ENCODE assay signal across 21 cellular contexts in genomic region chr7:106952175-106952657, GRCh38.
"Had no signal": no experiment of that assay in that cellular context is flagged by ENCODE, and none has a peak within 500 bp of the region (broad histone marks: within the 10 kb centered on the region; RNA-seq: fewer than 3 reads in every experiment).

No MANE protein-coding gene starts in this region.

- H3K9me3 Mint-ChIP-seq: activated CD4-positive, alpha-beta T cell treated with anti-CD3 and anti-CD28 coated beads, Interleukin-2, amount 10 ng/mL, durations not matched to agents 7 days and 5 days; natural killer cell treated with Interleukin-12 subunit alpha and Interleukin-12 subunit beta and Interleukin-15 and Interleukin-18, amount 100 ng/mL, for 72 hours had no signal

- H3K27ac ChIP-seq: body of pancreas, cardiac muscle cell, epithelial cell of prostate, upper lobe of right lung, VCaP had no signal

- H3K36me3 Mint-ChIP-seq: activated CD8-positive, alpha-beta memory T cell treated with anti-CD3 and anti-CD28 coated beads, Interleukin-2, amount 10 ng/mL, durations not matched to agents 7 days and 5 days; natural killer cell treated with Interleukin-12 subunit alpha and Interleukin-12 subunit beta and Interleukin-15 and Interleukin-18, amount 100 ng/mL, for 72 hours had no signal

- H3K4me1 ChIP-seq: body of pancreas, upper lobe of right lung had no signal

- H3K27ac Mint-ChIP-seq: activated CD4-positive, alpha-beta T cell treated with anti-CD3 and anti-CD28 coated beads, Interleukin-2, amount 10 ng/mL, durations not matched to agents 7 days and 5 days; activated CD8-positive, alpha-beta memory T cell treated with anti-CD3 and anti-CD28 coated beads, Interleukin-2, amount 10 ng/mL, durations not matched to agents 7 days and 5 days; activated CD8-positive, alpha-beta T cell treated with anti-CD3 and anti-CD28 coated beads for 36 hours; natural killer cell treated with Interleukin-12 subunit alpha and Interleukin-12 subunit beta and Interleukin-15 and Interleukin-18, amount 100 ng/mL, for 72 hours had no signal

- DNase-seq: activated CD4-positive, alpha-beta T cell treated with anti-CD3 and anti-CD28 coated beads, Interleukin-2, amount 10 ng/mL, durations not matched to agents 7 days and 5 days; activated CD4-positive, CD25-positive, alpha-beta regulatory T cell treated with anti-CD3 and anti-CD28 coated beads, Interleukin-2, amount 50 U/mL, for 72 hours; activated CD8-positive, alpha-beta memory T cell treated with anti-CD3 and anti-CD28 coated beads, Interleukin-2, amount 10 ng/mL, durations not matched to agents 7 days and 5 days; activated CD8-positive, alpha-beta T cell treated with anti-CD3 and anti-CD28 coated beads for 36 hours; activated gamma-delta T cell; activated naive CD4-positive, alpha-beta T cell treated with anti-CD3 and anti-CD28 coated beads, Interleukin-2, amount 50 U/mL, for 16 hours; activated T-cell treated with anti-CD3 and anti-CD28 coated beads for 4 hours; cortex of kidney; midbrain; occipital lobe; spleen; stimulated activated CD4-positive, alpha-beta T cell treated with anti-CD3 and anti-CD28 coated beads, Interleukin-4, amount 100 ng/mL, for 1 hour; stimulated activated naive CD4-positive, alpha-beta T cell treated with Interleukin-2 at 50 U/mL for 16 hours; upper lobe of right lung had no signal

- H3K9me3 ChIP-seq: body of pancreas, upper lobe of right lung had no signal

- ATAC-seq: activated CD8-positive, alpha-beta memory T cell treated with anti-CD3 and anti-CD28 coated beads, Interleukin-2, amount 10 ng/mL, durations not matched to agents 7 days and 5 days; activated CD8-positive, alpha-beta T cell treated with anti-CD3 and anti-CD28 coated beads for 36 hours; body of pancreas; natural killer cell treated with Interleukin-12 subunit alpha and Interleukin-12 subunit beta and Interleukin-15 and Interleukin-18, amount 100 ng/mL, for 72 hours had no signal

- H3K4me3 ChIP-seq: body of pancreas, cardiac muscle cell, heart right ventricle, lung, spleen, upper lobe of right lung had no signal

- H3K27me3 Mint-ChIP-seq: activated CD8-positive, alpha-beta T cell treated with anti-CD3 and anti-CD28 coated beads for 36 hours had no signal

- H3K27me3 ChIP-seq: body of pancreas, cardiac muscle cell, heart right ventricle, spleen, upper lobe of right lung had no signal

- H3K36me3 ChIP-seq: cardiac muscle cell, heart right ventricle, spleen, upper lobe of right lung had no signal

- H3K4me3 Mint-ChIP-seq: activated CD4-positive, alpha-beta T cell treated with anti-CD3 and anti-CD28 coated beads, Interleukin-2, amount 10 ng/mL, durations not matched to agents 7 days and 5 days; activated CD8-positive, alpha-beta memory T cell treated with anti-CD3 and anti-CD28 coated beads, Interleukin-2, amount 10 ng/mL, durations not matched to agents 7 days and 5 days; activated CD8-positive, alpha-beta T cell treated with anti-CD3 and anti-CD28 coated beads for 36 hours; natural killer cell treated with Interleukin-12 subunit alpha and Interleukin-12 subunit beta and Interleukin-15 and Interleukin-18, amount 100 ng/mL, for 72 hours had no signal

- H3K4me1 Mint-ChIP-seq: activated CD4-positive, alpha-beta T cell treated with anti-CD3 and anti-CD28 coated beads, Interleukin-2, amount 10 ng/mL, durations not matched to agents 7 days and 5 days; activated CD8-positive, alpha-beta memory T cell treated with anti-CD3 and anti-CD28 coated beads, Interleukin-2, amount 10 ng/mL, durations not matched to agents 7 days and 5 days had no signal
